Comparison of ENCODE assay signal across 13 cellular contexts in the genomic region with DNA sequence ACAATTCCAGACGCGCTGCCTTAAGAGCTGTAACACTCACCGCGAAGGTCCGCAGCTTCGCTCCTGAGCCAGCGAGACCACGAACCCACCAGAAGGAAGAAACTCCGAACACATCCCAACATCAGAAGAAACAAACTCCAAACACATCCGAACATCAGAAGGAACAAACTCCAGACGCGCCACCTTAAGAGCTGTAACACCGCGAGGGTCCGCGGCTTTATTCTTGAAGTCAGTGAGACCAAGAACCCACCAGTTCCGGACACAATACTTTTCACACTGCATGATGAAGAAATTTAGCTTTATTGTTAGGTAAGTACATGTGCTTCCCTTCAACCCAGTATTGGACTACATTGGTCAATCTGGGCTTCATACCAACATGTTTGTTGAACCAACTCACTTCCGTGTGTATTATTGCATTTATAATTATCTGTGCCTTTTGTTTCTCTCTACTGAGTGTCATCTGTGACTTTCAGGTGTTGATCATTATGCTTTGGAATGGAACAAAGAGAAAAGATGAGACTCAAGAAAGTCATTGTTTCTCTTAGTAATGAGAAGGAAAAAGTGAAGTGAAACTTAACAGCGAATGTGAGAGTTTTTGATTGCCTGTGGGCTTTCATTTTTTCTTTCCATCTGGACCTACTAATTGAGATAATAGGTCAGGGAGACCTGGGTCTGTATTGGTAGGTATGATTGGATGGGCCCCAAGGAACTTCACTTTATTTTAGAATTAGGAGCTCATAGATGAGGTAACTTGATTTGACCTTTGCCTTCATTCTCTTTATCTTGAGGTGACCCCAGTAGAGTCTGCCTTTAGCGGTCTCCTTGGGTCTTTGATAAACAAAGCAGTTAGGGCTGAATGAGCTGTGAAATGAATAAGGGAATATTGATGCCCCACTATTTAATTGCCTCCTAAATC.
DNase-seq lines count a peak whose midpoint lies in the region; ATAC-seq, FAIRE-seq and TF ChIP-seq lines count a peak whose summit lies in the region.
"Had no signal": no experiment of that assay in that cellular context is flagged by ENCODE, and none has a peak within 500 bp of the region (broad histone marks: within the 10 kb centered on the region; RNA-seq: fewer than 3 reads in every experiment).

No MANE protein-coding gene starts in this region.

- peak; percentile 59 for FAIRE-seq in GM12878 (lab: Jason Lieb, UNC)
- FAIRE-seq in RCC 7860 (lab: Jason Lieb, UNC) = no peak

- peak overlapping the region; percentile 14 for H3K27ac ChIP-seq in GM12878 (ENCODE audit: control insufficient read depth, insufficient read depth)
- no peak overlapping the region for H3K27ac ChIP-seq in ovary
- H3K27ac ChIP-seq in transverse colon = no peak overlapping the region
- H3K27ac ChIP-seq: colonic mucosa, left ventricle myocardium inferior, tibial artery had no signal

- in situ Hi-C loops in GM12878 (cut with MboI) (no loop called here), transverse colon (cut with MboI; ENCODE audit: low pct_ligation_motif_present in 1 of 4, low pct_unique_long_range_greater_than_20kb in 1 of 4, low sequenced_read_pairs in 3 of 4) (no loop called here)

- TF ChIP-seq CTCF in GM12878 (IDR thresholded peaks at IDR 0.05 in 2 of 3, conservative IDR thresholded peaks at IDR 0.05 in 1 of 3; ENCODE audit: control insufficient read depth in 2 of 3, extremely low read depth in 1 of 3, insufficient read depth in 1 of 3, low read depth in 3 of 3, low read length in 3 of 3) (no peak), ovary (IDR thresholded peaks at IDR 0.05) (no peak), transverse colon (IDR thresholded peaks at IDR 0.05) (no peak)

- H2AFZ ChIP-seq in GM12878 (ENCODE audit: control insufficient read depth, low read depth, low read length) = no peak overlapping the region

- ATAC-seq in GM18861 (IDR thresholded peaks at IDR 0.05; ENCODE audit: unreplicated experiment) (peak; percentile 97), GM21447 (IDR thresholded peaks at IDR 0.05; ENCODE audit: unreplicated experiment) (peak; percentile 96), HG03039 (IDR thresholded peaks at IDR 0.05; ENCODE audit: unreplicated experiment) (peak; percentile 94), GM12878 (peak; percentile 92)

- BruUV-seq in GM12878 (replicated peaks; lab: Mats Ljungman, UMichigan) = no TSS peak

- H3K9me3 ChIP-seq in GM12878 (replicated peaks; ENCODE audit: control insufficient read depth, insufficient read depth, low read length) = no peaks in the 10 kb centered on the region; the same call in 2 of the 3 replicates
- H3K9me3 ChIP-seq in ovary = no peaks in the 10 kb centered on the region
- no peaks in the 10 kb centered on the region for H3K9me3 ChIP-seq in transverse colon
- H3K9me3 ChIP-seq: colonic mucosa, left ventricle myocardium inferior, tibial artery had no signal

- H3K4me1 ChIP-seq in GM12878 (ENCODE audit: control insufficient read depth, insufficient read depth, low read length) = peaks cover 21% of the 10 kb centered on the region
- peaks cover under 1% of the 10 kb centered on the region for H3K4me1 ChIP-seq in ovary (ENCODE audit: insufficient read depth)
- H3K4me1 ChIP-seq in transverse colon = peaks cover 0 to 12% (median 4%) of the 10 kb centered on the region in 4 donors
- H3K4me1 ChIP-seq: colonic mucosa had no signal

- no peak overlapping the region for H3K9ac ChIP-seq in GM12878 (ENCODE audit: control insufficient read depth, insufficient read depth, low read length)

- WGBS in GM12878 (ENCODE audit: insufficient coverage, insufficient replicate concordance, low lambda C conversion rate, missing lambda C conversion rate) = 89% methylated on average over 20 of the region's 20 CpGs
- 97 to 98% (median 97%) methylated on average over 20 of the region's 20 CpGs for WGBS in ovary, 3 donors
- 95 to 96% methylated on average over 9 to 20 of the region's 20 CpGs for WGBS in transverse colon (ENCODE audit: low coverage in 1 of 2), 2 donors

- peak; percentile 90 to 98 for TF ChIP-seq EP300 in GM12878 (IDR thresholded peaks at IDR 0.05; ENCODE audit: borderline replicate concordance in 1 of 2, control insufficient read depth in 1 of 2, low read depth in 2 of 2, low read length in 2 of 2)
- no peak for TF ChIP-seq EP300 in ovary (IDR thresholded peaks at IDR 0.05)
- no peak for TF ChIP-seq EP300 in transverse colon (IDR thresholded peaks at IDR 0.05; ENCODE audit: low read depth)

- no peaks in the 10 kb centered on the region for H4K20me1 ChIP-seq in GM12878 (ENCODE audit: control insufficient read depth, insufficient read depth)

- RAD21 ChIA-PET in GM12878 (lab: Charles Lee; ENCODE audit: unreplicated experiment) = interaction anchor here (0.8 to 1.7 kb wide), 10 partner anchors 9 to 82 kb away, joined by 3 to 12 read pairs (median 4); no protein-coding TSS in a partner anchor

- SMC1A ChIA-PET in GM12878 (lab: Charles Lee; ENCODE audit: uncharacterized antibody, unreplicated experiment) = interaction anchor here (0.8 to 4.4 kb wide), 15 partner anchors 9 to 412 kb away, joined by 3 to 44 read pairs (median 4); no protein-coding TSS in a partner anchor

- intact Hi-C loops in GM12878 (cut with micrococcal nuclease; ENCODE audit: unreplicated experiment) = no loop called here
- intact Hi-C loops in ovary (cut with DNase I) = no loop called here
- intact Hi-C loops in transverse colon (cut with DNase I; ENCODE audit: low total_unique reads) = no loop called here

- H3K4me2 ChIP-seq in GM12878 (ENCODE audit: control insufficient read depth, insufficient read depth) = peak overlapping the region; percentile 22; the same call in 1 of the 2 replicates

- H3K36me3 ChIP-seq in GM12878 (ENCODE audit: control insufficient read depth in 2 of 2, insufficient read depth in 2 of 2, low read length in 1 of 2) (no peaks in the 10 kb centered on the region), ovary (no peaks in the 10 kb centered on the region), transverse colon (no peaks in the 10 kb centered on the region)
- H3K36me3 ChIP-seq: colonic mucosa, left ventricle myocardium inferior, tibial artery had no signal

- TF ChIP-seq POLR2A in GM12878 (IDR thresholded peaks at IDR 0.05; ENCODE audit: low read depth, low read length) (no peak), ovary (IDR thresholded peaks at IDR 0.05) (no peak), transverse colon (IDR thresholded peaks at IDR 0.05) (no peak)

- DNase-seq in GM12878 (ENCODE audit: low read depth, low spot score) = peak; percentile 82
- DNase-seq in ovary = no peak
- DNase-seq in transverse colon = no peak
- DNase-seq in GM03348 (ENCODE audit: low spot score) = no peak
- DNase-seq in RCC 7860 (ENCODE audit: low spot score) = no peak
- DNase-seq: activated naive CD4-positive, alpha-beta T cell treated with anti-CD3 and anti-CD28 coated beads for 36 hours; CD4-positive, alpha-beta T cell; colonic mucosa; left ventricle myocardium inferior; tibial artery had no signal

- POLR2A ChIA-PET in GM12878 (lab: Charles Lee) = interaction anchor here (0.8 to 1.7 kb wide), 4 partner anchors 9 to 80 kb away, joined by 3 to 11 read pairs (median 4); no protein-coding TSS in a partner anchor

- TF ChIP-seq RAD21 in GM12878 (IDR thresholded peaks at IDR 0.05; ENCODE audit: insufficient read depth, low read depth, low read length) = no peak

- no peaks in the 10 kb centered on the region for H3K27me3 ChIP-seq in GM12878 (replicated peaks in 1 of 2; ENCODE audit: control insufficient read depth in 2 of 2, insufficient read depth in 2 of 2, low read length in 1 of 2)
- no peaks in the 10 kb centered on the region for H3K27me3 ChIP-seq in ovary
- no peaks in the 10 kb centered on the region for H3K27me3 ChIP-seq in transverse colon
- H3K27me3 ChIP-seq: colonic mucosa, tibial artery had no signal

- no peak overlapping the region for H3K4me3 ChIP-seq in GM12878
- no peak overlapping the region for H3K4me3 ChIP-seq in ovary
- no peak overlapping the region for H3K4me3 ChIP-seq in transverse colon
- H3K4me3 ChIP-seq: colonic mucosa, left ventricle myocardium inferior, tibial artery had no signal

- no peaks in the 10 kb centered on the region for H3K79me2 ChIP-seq in GM12878 (ENCODE audit: control insufficient read depth, insufficient read depth, low read length)

- CTCF ChIA-PET in GM12878 (lab: Yijun Ruan, JAX) = interaction anchor here (0.6 to 1.5 kb wide), 6 partner anchors 9 to 82 kb away, joined by 3 to 5 read pairs (median 3); no protein-coding TSS in a partner anchor

TF ChIP-seq in GM12878, 131 proteins besides CTCF, POLR2A, EP300 and RAD21 (continues in another document):
- TF ChIP-seq, protein P1, sequence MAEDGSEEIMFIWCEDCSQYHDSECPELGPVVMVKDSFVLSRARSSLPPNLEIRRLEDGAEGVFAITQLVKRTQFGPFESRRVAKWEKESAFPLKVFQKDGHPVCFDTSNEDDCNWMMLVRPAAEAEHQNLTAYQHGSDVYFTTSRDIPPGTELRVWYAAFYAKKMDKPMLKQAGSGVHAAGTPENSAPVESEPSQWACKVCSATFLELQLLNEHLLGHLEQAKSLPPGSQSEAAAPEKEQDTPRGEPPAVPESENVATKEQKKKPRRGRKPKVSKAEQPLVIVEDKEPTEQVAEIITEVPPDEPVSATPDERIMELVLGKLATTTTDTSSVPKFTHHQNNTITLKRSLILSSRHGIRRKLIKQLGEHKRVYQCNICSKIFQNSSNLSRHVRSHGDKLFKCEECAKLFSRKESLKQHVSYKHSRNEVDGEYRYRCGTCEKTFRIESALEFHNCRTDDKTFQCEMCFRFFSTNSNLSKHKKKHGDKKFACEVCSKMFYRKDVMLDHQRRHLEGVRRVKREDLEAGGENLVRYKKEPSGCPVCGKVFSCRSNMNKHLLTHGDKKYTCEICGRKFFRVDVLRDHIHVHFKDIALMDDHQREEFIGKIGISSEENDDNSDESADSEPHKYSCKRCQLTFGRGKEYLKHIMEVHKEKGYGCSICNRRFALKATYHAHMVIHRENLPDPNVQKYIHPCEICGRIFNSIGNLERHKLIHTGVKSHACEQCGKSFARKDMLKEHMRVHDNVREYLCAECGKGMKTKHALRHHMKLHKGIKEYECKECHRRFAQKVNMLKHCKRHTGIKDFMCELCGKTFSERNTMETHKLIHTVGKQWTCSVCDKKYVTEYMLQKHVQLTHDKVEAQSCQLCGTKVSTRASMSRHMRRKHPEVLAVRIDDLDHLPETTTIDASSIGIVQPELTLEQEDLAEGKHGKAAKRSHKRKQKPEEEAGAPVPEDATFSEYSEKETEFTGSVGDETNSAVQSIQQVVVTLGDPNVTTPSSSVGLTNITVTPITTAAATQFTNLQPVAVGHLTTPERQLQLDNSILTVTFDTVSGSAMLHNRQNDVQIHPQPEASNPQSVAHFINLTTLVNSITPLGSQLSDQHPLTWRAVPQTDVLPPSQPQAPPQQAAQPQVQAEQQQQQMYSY (CRISPR knock-in tag; IDR thresholded peaks at IDR 0.05) = no peak
